In the genomic region with DNA sequence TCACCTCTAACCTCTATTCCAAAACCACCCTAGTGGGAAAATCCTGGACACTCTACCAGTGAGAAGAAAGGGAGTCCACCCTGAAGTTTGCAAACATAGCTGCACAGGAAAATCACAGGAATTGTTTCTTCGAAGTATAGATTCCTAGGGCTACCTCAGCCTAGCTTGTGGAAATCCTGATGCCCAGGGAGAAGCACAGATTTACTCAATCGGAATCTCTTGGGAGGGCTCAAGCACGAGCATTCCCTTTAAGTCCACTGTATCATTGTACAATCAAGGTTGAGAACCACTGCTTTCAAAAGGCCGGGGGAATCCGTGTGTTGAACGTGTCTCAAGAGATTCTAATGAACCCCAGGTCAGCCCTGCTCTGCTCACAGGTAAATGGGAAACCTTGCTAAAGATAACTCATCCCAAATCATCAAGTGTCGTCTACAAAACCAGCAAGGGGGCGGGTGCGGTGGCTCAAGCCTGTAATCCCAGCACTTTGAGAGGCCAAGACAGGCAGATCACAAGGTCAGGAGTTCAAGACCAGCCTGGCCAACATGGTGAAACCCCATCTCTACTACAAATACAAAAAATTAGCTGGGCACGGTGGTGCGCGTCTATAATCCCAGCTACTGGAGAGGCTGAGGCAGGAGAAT, we compare ENCODE assay signal across 18 cellular contexts. TPM values are rescaled to one million over a fixed set of nuclear protein-coding genes. Genes with fewer than 3 reads are reported as not detected.
"Had no signal": no experiment of that assay in that cellular context is flagged by ENCODE, and none has a peak within 500 bp of the region (broad histone marks: within the 10 kb centered on the region; RNA-seq: fewer than 3 reads in every experiment).

No MANE protein-coding gene starts in this region.

- H3K4me1 Mint-ChIP-seq: central memory CD8-positive, alpha-beta T cell had no signal

- H3K4me3 Mint-ChIP-seq: activated CD8-positive, alpha-beta T cell treated with anti-CD3 and anti-CD28 coated beads for 36 hours; central memory CD8-positive, alpha-beta T cell; dendritic cell treated with granulocyte-macrophage colony-stimulating factor and Interleukin-4, amounts not matched to agents 40 ng/mL and 50 ng/mL, for 4 days; effector memory CD8-positive, alpha-beta T cell; naive B cell; stimulated activated naive CD8-positive, alpha-beta T cell treated with anti-CD3 and anti-CD28 coated beads, Interleukin-15, Interleukin-2, amounts not matched to agents 100 ng/mL and 50 ng/mL, for 24 hours had no signal

- H3K9me3 Mint-ChIP-seq: activated CD8-positive, alpha-beta T cell treated with anti-CD3 and anti-CD28 coated beads for 36 hours; central memory CD8-positive, alpha-beta T cell; dendritic cell treated with granulocyte-macrophage colony-stimulating factor and Interleukin-4, amounts not matched to agents 40 ng/mL and 50 ng/mL, for 4 days; effector memory CD8-positive, alpha-beta T cell; naive B cell; stimulated activated naive CD8-positive, alpha-beta T cell treated with anti-CD3 and anti-CD28 coated beads, Interleukin-15, Interleukin-2, amounts not matched to agents 100 ng/mL and 50 ng/mL, for 24 hours; T-cell had no signal

- H3K9me3 ChIP-seq: adrenal gland, neutrophil, prostate gland, uterus had no signal

- H3K36me3 Mint-ChIP-seq: naive B cell, T-cell had no signal

- DNase-seq: activated CD4-positive, alpha-beta T cell treated with anti-CD3 and anti-CD28 coated beads for 4 hours; activated CD8-positive, alpha-beta memory T cell treated with anti-CD3 and anti-CD28 coated beads, Interleukin-2, amount 50 U/mL, for 4 hours; activated CD8-positive, alpha-beta T cell treated with anti-CD3 and anti-CD28 coated beads for 36 hours; activated naive CD4-positive, alpha-beta T cell; adrenal gland; effector memory CD8-positive, alpha-beta T cell; hippocampal formation; naive B cell; stimulated activated CD4-positive, alpha-beta T cell treated with anti-CD3 and anti-CD28 coated beads, Interleukin-4, amount 100 ng/mL, for 1 hour; T-cell; uterus had no signal

- H3K27me3 ChIP-seq: adrenal gland, uterus had no signal

- H3K36me3 ChIP-seq: adrenal gland, neutrophil, prostate gland, uterus, WERI-Rb-1 had no signal

- H3K27ac Mint-ChIP-seq: activated CD8-positive, alpha-beta T cell treated with anti-CD3 and anti-CD28 coated beads for 36 hours; dendritic cell treated with granulocyte-macrophage colony-stimulating factor and Interleukin-4, amounts not matched to agents 40 ng/mL and 50 ng/mL, for 4 days; effector memory CD8-positive, alpha-beta T cell; stimulated activated naive CD8-positive, alpha-beta T cell treated with anti-CD3 and anti-CD28 coated beads, Interleukin-15, Interleukin-2, amounts not matched to agents 100 ng/mL and 50 ng/mL, for 24 hours; T-cell had no signal

- ATAC-seq: activated CD8-positive, alpha-beta T cell treated with anti-CD3 and anti-CD28 coated beads for 36 hours; effector memory CD8-positive, alpha-beta T cell; T-cell had no signal

- H3K4me3 ChIP-seq: adrenal gland, prostate gland, uterus had no signal

- H3K27ac ChIP-seq: adrenal gland, neutrophil, uterus, WERI-Rb-1 had no signal

RNA-seq across cellular contexts. Expression of a gene that starts 34.1 kb away (rescaled TPM):
- total RNA-seq: activated CD8-positive, alpha-beta T cell treated with anti-CD3 and anti-CD28 coated beads for 36 hours; glomerular endothelial cell had no signal
